ENCODE assay signal across 8 cellular contexts in the genomic region with DNA sequence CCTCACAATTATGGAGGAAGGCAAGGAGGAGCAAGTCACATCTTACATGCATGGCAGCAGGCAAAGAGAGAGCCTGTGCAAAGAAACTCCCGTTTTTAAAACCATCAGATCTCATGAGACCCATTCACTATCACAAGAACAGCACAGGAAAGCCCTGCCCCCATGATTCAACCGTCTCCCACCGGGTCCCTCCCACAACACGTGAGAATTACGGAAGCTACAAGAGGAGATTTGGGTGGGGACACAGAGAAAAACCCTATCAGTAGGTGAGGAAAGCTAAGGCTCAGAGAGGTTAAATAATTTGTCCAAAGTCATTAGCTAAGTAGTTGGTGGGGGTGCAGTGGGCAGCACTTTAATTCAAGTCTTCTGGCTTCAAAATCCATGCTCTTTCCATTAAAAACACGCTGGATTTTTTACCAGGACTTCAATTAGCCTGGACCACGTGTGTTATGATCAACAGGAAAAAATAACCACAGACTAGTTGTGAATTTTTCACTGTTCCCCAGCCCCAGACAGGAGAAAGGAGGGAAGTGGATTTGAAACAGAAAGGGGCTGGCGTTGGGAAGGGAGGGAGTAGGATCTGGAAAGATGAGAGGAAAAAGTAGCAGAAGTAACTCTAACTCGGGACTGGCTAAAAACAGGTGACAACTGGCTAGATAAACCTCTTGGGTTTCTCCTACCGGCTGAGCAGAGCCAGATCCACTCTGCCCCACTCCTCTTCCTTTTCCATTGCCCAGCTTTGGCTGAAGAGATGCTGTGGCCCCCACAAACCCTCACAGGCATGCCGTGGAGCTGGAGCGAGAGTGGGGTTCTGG. TPM values are rescaled to one million over a fixed set of nuclear protein-coding genes. Genes with fewer than 3 reads are reported as not detected.
DNase-seq lines count a peak whose midpoint lies in the region; TF ChIP-seq lines count a peak whose summit lies in the region.

No MANE protein-coding gene starts in this region.

- peak overlapping the region; percentile 61; the same call in 1 of the 2 replicates for H2AFZ ChIP-seq in Karpas-422 (ENCODE audit: low read length)

- peak overlapping the region; percentile 81 for H3K27ac Mint-ChIP-seq in activated T-cell treated with anti-CD3 and anti-CD28 coated beads, Interleukin-2, amount 50 U/mL, for 24 hours
- no peak overlapping the region for H3K27ac Mint-ChIP-seq in endothelial cell (ENCODE audit: unreplicated experiment)

- H3K4me1 ChIP-seq in Karpas-422 (ENCODE audit: low read length) = peaks cover 11% of the 10 kb centered on the region

- no peaks in the 10 kb centered on the region for H3K9me3 ChIP-seq in Karpas-422 (ENCODE audit: low read length)

- no peak overlapping the region for H3K27ac ChIP-seq in Karpas-422 (ENCODE audit: low read length)

- H3K9me2 ChIP-seq in Karpas-422 (replicated peaks; ENCODE audit: insufficient read depth, low read length) = no peaks in the 10 kb centered on the region

- no peaks in the 10 kb centered on the region for H3K27me3 ChIP-seq in Karpas-422 (ENCODE audit: low read length)

- H3K36me3 ChIP-seq in Karpas-422 (ENCODE audit: insufficient read depth, low read length) = no peaks in the 10 kb centered on the region

- H3K27me3 Mint-ChIP-seq in activated T-cell treated with anti-CD3 and anti-CD28 coated beads, Interleukin-2, amount 50 U/mL, for 24 hours = peaks cover 38% of the 10 kb centered on the region
- H3K27me3 Mint-ChIP-seq in endothelial cell (ENCODE audit: unreplicated experiment) = peaks cover 4% of the 10 kb centered on the region

- no peaks in the 10 kb centered on the region for H4K20me1 ChIP-seq in Karpas-422 (ENCODE audit: insufficient read depth, low read depth, low read length)

- no peak for TF ChIP-seq CTCF in endothelial cell (IDR thresholded peaks at IDR 0.05; ENCODE audit: unreplicated experiment)
- TF ChIP-seq CTCF in retinal pigment epithelial cell (conservative IDR thresholded peaks at IDR 0.05; ENCODE audit: low read depth, low read length) = no peak

- H3K4me3 ChIP-seq in Karpas-422 (ENCODE audit: low read length) = peak overlapping the region; percentile 71
- H3K4me3 ChIP-seq in retinal pigment epithelial cell (ENCODE audit: low read length) = peak overlapping the region; percentile 71

- peaks cover 22% of the 10 kb centered on the region for H3K4me1 Mint-ChIP-seq in activated T-cell treated with anti-CD3 and anti-CD28 coated beads, Interleukin-2, amount 50 U/mL, for 24 hours (ENCODE audit: low read depth)
- no peaks in the 10 kb centered on the region for H3K4me1 Mint-ChIP-seq in endothelial cell (ENCODE audit: unreplicated experiment)

- peaks cover 24% of the 10 kb centered on the region for H3K79me2 ChIP-seq in Karpas-422 (ENCODE audit: low read length)

- peaks cover 4% of the 10 kb centered on the region for H3K36me3 Mint-ChIP-seq in activated T-cell treated with anti-CD3 and anti-CD28 coated beads, Interleukin-2, amount 50 U/mL, for 24 hours (ENCODE audit: low read depth)
- H3K36me3 Mint-ChIP-seq in endothelial cell (ENCODE audit: low read depth, unreplicated experiment) = no peaks in the 10 kb centered on the region

- peak overlapping the region; percentile 80 for H3K9ac ChIP-seq in Karpas-422 (ENCODE audit: low read length)

- no peaks in the 10 kb centered on the region for H3K9me3 Mint-ChIP-seq in activated T-cell treated with anti-CD3 and anti-CD28 coated beads, Interleukin-2, amount 50 U/mL, for 24 hours
- no peaks in the 10 kb centered on the region for H3K9me3 Mint-ChIP-seq in endothelial cell (ENCODE audit: unreplicated experiment)

- peak overlapping the region; percentile 83 for H3K4me3 Mint-ChIP-seq in activated T-cell treated with anti-CD3 and anti-CD28 coated beads, Interleukin-2, amount 50 U/mL, for 24 hours
- H3K4me3 Mint-ChIP-seq in endothelial cell (ENCODE audit: unreplicated experiment) = peak overlapping the region; percentile 90

- peak overlapping the region; percentile 64 for H3K4me2 ChIP-seq in Karpas-422 (ENCODE audit: low read depth, low read length, poor library complexity, severe bottlenecking)

- no peak for DNase-seq in activated T-cell treated with anti-CD3 and anti-CD28 coated beads, Interleukin-2, amount 50 U/mL, for 24 hours
- DNase-seq in activated T-cell treated with anti-CD3 and anti-CD28 coated beads for 4 hours = no peak
- no peak for DNase-seq in Karpas-422
- DNase-seq in endothelial cell (ENCODE audit: low spot score) = no peak
- no peak for DNase-seq in retinal pigment epithelial cell (ENCODE audit: low read depth)
- no peak for DNase-seq in COLO829 (ENCODE audit: low spot score)
- DNase-seq in NCI-H2171 (lab: John Stamatoyannopoulos, UW) = no peak
- no peak for DNase-seq in LoVo (ENCODE audit: low spot score)

RNA-seq across cellular contexts. Expression of a gene that starts 1.0 kb away (rescaled TPM):
- 4.6 and 6.3 TPM in 2 replicates for total RNA-seq in Karpas-422 (2014; rRNA removed; shearing (Covaris generic); ENCODE audit: low replicate concordance)
- total RNA-seq in endothelial cell (ENCODE audit: unreplicated experiment) = 3.4 TPM
